In the genomic region with DNA sequence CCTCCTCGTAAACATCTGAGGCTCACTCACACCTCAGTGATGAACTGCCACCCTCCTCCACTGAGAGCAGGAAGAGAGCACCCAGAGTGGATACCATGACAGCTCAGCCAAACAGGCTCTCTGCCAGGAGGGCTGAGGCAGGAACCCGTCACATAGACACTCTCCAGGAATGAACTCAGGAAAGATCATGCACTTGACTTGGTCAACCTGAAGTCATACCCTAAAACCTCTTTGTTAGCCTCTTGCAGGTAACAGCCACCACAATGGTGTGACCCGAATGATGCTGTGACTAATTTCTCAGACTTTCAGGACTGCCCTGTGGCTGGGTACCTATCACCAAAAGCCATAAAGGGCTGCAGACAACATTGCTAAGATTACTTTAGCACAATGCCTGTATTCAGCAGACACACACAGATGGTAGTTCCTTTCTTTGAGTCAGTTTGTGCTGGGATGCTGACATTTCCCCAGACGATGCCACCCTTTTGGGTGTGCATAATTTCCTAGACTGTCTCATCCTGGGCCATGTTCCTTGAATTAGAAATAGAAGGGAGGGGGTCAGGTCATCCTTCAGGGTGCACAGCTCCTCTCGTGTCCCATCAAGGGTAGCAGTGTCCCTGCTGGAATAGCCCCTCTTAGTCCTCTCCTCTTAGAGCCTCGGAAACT, we compare ENCODE assay signal across 13 cellular contexts. TPM values are rescaled to one million over a fixed set of nuclear protein-coding genes. Genes with fewer than 3 reads are reported as not detected.
DNase-seq lines count a peak whose midpoint lies in the region; ATAC-seq, FAIRE-seq and TF ChIP-seq lines count a peak whose summit lies in the region.
"Had no signal": no experiment of that assay in that cellular context is flagged by ENCODE, and none has a peak within 500 bp of the region (broad histone marks: within the 10 kb centered on the region; RNA-seq: fewer than 3 reads in every experiment).

No MANE protein-coding gene starts in this region.

- no peak overlapping the region for H3K4me3 Mint-ChIP-seq in astrocyte (ENCODE audit: unreplicated experiment)
- H3K4me3 Mint-ChIP-seq in neural crest cell = no peak overlapping the region
- no peak overlapping the region for H3K4me3 Mint-ChIP-seq in chondrocyte (ENCODE audit: unreplicated experiment)

- no peaks in the 10 kb centered on the region for H3K79me2 ChIP-seq in astrocyte (ENCODE audit: insufficient read depth, low read length)

- H3K4me1 ChIP-seq in astrocyte (ENCODE audit: insufficient read depth, low read length) = no peaks in the 10 kb centered on the region

- H3K27ac Mint-ChIP-seq in astrocyte (ENCODE audit: unreplicated experiment) (no peak overlapping the region), neural crest cell (ENCODE audit: unreplicated experiment) (peak overlapping the region; percentile 67), chondrocyte (ENCODE audit: unreplicated experiment) (no peak overlapping the region)

- no peaks in the 10 kb centered on the region for H3K9me3 Mint-ChIP-seq in astrocyte (ENCODE audit: unreplicated experiment)
- no peaks in the 10 kb centered on the region for H3K9me3 Mint-ChIP-seq in neural crest cell
- H3K9me3 Mint-ChIP-seq in chondrocyte (ENCODE audit: low read depth) = no peaks in the 10 kb centered on the region

- no peak overlapping the region for H2AFZ ChIP-seq in astrocyte (ENCODE audit: low read depth, low read length)

- H3K9ac ChIP-seq in astrocyte (ENCODE audit: low read length) = no peak overlapping the region

- no peak overlapping the region for H3K4me3 ChIP-seq in astrocyte (ENCODE audit: insufficient read depth, low read depth, low read length)
- H3K4me3 ChIP-seq: ascending aorta had no signal

- DNase-seq in GM18507 (ENCODE audit: extremely low spot score, insufficient read length, low read depth) (no peak), astrocyte (ENCODE audit: low read depth) (peak; percentile 10), neural crest cell (ENCODE audit: low read depth, low spot score) (no peak), chondrocyte (ENCODE audit: low spot score) (no peak), DMS53 (lab: John Stamatoyannopoulos, UW) (no peak)
- DNase-seq: NCI-H69, trophoblast cell had no signal

- H3K27ac ChIP-seq in astrocyte (ENCODE audit: low read depth, low read length) = no peak overlapping the region

- H3K27me3 Mint-ChIP-seq in astrocyte (ENCODE audit: low read depth, unreplicated experiment) (peaks cover 37% of the 10 kb centered on the region), neural crest cell (ENCODE audit: low read depth) (peaks cover 13% of the 10 kb centered on the region), chondrocyte (ENCODE audit: low read depth) (peaks cover 31% of the 10 kb centered on the region)

- no peak overlapping the region for H3K4me2 ChIP-seq in astrocyte (ENCODE audit: low read length)

- no peaks in the 10 kb centered on the region for H3K27me3 ChIP-seq in astrocyte (ENCODE audit: insufficient read depth, low read length)
- H3K27me3 ChIP-seq: ascending aorta had no signal

- FAIRE-seq in GM18507 (lab: Jason Lieb, UNC) (peak; percentile 24), astrocyte (lab: Jason Lieb, UNC) (no peak)

- ATAC-seq in HG02885 (IDR thresholded peaks at IDR 0.05; ENCODE audit: poor library complexity, unreplicated experiment) (peak; percentile 52), HG03095 (IDR thresholded peaks at IDR 0.05; ENCODE audit: unreplicated experiment) (no peak)

- no peaks in the 10 kb centered on the region for H3K36me3 ChIP-seq in astrocyte (ENCODE audit: insufficient read depth, low read length)
- H3K36me3 ChIP-seq: ascending aorta had no signal

- H3K4me1 Mint-ChIP-seq in astrocyte (ENCODE audit: low read depth, unreplicated experiment) (no peaks in the 10 kb centered on the region), neural crest cell (peaks cover 3% of the 10 kb centered on the region), chondrocyte (ENCODE audit: low read depth) (peaks cover 1% of the 10 kb centered on the region)

- H3K36me3 Mint-ChIP-seq in astrocyte (ENCODE audit: low read depth, unreplicated experiment) (no peaks in the 10 kb centered on the region), neural crest cell (ENCODE audit: low read depth) (no peaks in the 10 kb centered on the region), chondrocyte (ENCODE audit: low read depth) (no peaks in the 10 kb centered on the region)

- H3K9me3 ChIP-seq in astrocyte (ENCODE audit: insufficient read depth, low read depth, low read length) = no peaks in the 10 kb centered on the region
- H3K9me3 ChIP-seq: ascending aorta had no signal

- TF ChIP-seq CTCF in astrocyte (IDR thresholded peaks at IDR 0.05; ENCODE audit: insufficient read depth, low read depth, low read length) = no peak
- TF ChIP-seq CTCF in neural crest cell (conservative IDR thresholded peaks at IDR 0.05) = no peak
- TF ChIP-seq CTCF in chondrocyte (IDR thresholded peaks at IDR 0.05) = no peak

- H4K20me1 ChIP-seq in astrocyte (ENCODE audit: insufficient read depth, low read length) = no peaks in the 10 kb centered on the region

RNA-seq across cellular contexts. Expression of gene CX3CR1, which starts 30.3 kb away (rescaled TPM):
- 0.17 and 0.32 TPM in 2 replicates for total RNA-seq in astrocyte
- total RNA-seq in neural crest cell = 0.26 TPM in 1 of 2 replicates, not detected in the other
- total RNA-seq in chondrocyte = 0.12 TPM in 1 of 3 replicates, not detected in the others
- total RNA-seq: ascending aorta, pulmonary artery endothelial cell had no signal

RNA-seq across cellular contexts. Expression of gene XIRP1, which starts 57.2 kb away (rescaled TPM):
- total RNA-seq in astrocyte (1.1 and 1.5 TPM in 2 replicates), neural crest cell (not detected in 2 replicates), chondrocyte (0.10 TPM in 2 of 3 replicates, not detected in the other)
- total RNA-seq: ascending aorta, fibroblast of lung, liver, pulmonary artery endothelial cell had no signal
